Comparison of ENCODE assay signal across 1 cellular context in the genomic region with DNA sequence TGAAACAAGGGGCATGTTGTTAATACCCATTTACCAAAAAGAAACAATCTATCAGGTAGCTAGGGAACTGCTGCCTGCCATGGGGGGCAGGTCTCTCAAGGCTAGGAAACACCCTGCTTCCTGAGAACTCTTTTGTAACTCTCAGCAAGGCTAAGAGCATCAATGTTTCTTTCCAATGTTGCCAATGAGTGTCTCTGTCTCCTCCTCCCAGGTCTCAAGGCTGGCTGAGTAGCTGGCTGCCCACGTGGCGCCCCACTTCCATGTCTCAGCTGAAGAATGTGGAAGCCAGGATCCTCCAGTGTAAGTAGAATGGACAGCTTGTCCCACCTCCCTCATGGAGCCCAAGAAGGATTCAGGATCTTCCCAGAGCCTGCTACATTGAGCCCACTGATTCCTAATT.
TF ChIP-seq lines count a peak whose summit lies in the region.

No MANE protein-coding gene starts in this region.

TF ChIP-seq in HepG2, 621 proteins besides CTCF, POLR2A, EP300 and RAD21:
- no peak for TF ChIP-seq SP140L (CRISPR knock-in tag; IDR thresholded peaks at IDR 0.05; ENCODE audit: borderline replicate concordance)
- 0 out of 2 replicates have a peak, but pooled peaks have one; percentile 51 for TF ChIP-seq CENPT (CRISPR knock-in tag; IDR thresholded peaks at IDR 0.05; ENCODE audit: low read depth)
- TF ChIP-seq, protein P1, sequence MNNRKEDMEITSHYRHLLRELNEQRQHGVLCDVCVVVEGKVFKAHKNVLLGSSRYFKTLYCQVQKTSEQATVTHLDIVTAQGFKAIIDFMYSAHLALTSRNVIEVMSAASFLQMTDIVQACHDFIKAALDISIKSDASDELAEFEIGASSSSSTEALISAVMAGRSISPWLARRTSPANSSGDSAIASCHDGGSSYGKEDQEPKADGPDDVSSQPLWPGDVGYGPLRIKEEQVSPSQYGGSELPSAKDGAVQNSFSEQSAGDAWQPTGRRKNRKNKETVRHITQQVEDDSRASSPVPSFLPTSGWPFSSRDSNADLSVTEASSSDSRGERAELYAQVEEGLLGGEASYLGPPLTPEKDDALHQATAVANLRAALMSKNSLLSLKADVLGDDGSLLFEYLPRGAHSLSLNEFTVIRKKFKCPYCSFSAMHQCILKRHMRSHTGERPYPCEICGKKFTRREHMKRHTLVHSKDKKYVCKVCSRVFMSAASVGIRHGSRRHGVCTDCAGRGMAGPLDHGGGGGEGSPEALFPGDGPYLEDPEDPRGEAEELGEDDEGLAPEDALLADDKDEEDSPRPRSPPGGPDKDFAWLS (CRISPR knock-in tag; IDR thresholded peaks at IDR 0.05; ENCODE audit: borderline replicate concordance), result no peak
- TF ChIP-seq TARDBP (CRISPR knock-in tag; IDR thresholded peaks at IDR 0.05), result no peak
